Comparison of ENCODE assay signal across 10 cellular contexts in genomic region chr21:34154878-34155277, GRCh38.
"Had no signal": no experiment of that assay in that cellular context is flagged by ENCODE, and none has a peak within 500 bp of the region (broad histone marks: within the 10 kb centered on the region; RNA-seq: fewer than 3 reads in every experiment).

No MANE protein-coding gene starts in this region.

- H3K4me1 ChIP-seq: foreskin keratinocyte, lower lobe of right lung had no signal

- H3K27ac ChIP-seq: foreskin keratinocyte, lower lobe of right lung, SK-N-MC had no signal

- H3K27ac Mint-ChIP-seq: activated naive CD4-positive, alpha-beta T cell treated with anti-CD3 and anti-CD28 coated beads, Interleukin-2, amount 50 U/mL, for 24 hours had no signal

- H3K27me3 ChIP-seq: foreskin keratinocyte had no signal

- DNase-seq: foreskin keratinocyte; head of caudate nucleus; left cardiac atrium; lower lobe of right lung; midbrain; retina; stimulated activated CD4-positive, alpha-beta T cell treated with anti-CD3 and anti-CD28 coated beads, Interleukin-4, amount 100 ng/mL, for 1 hour; trophoblast cell had no signal

- ATAC-seq: foreskin keratinocyte, left cardiac atrium, lower lobe of right lung had no signal

- H3K4me3 Mint-ChIP-seq: activated naive CD4-positive, alpha-beta T cell treated with anti-CD3 and anti-CD28 coated beads, Interleukin-2, amount 50 U/mL, for 24 hours had no signal

- H3K36me3 ChIP-seq: lower lobe of right lung had no signal

- H3K27me3 Mint-ChIP-seq: activated naive CD4-positive, alpha-beta T cell treated with anti-CD3 and anti-CD28 coated beads, Interleukin-2, amount 50 U/mL, for 24 hours had no signal

- H3K4me3 ChIP-seq: lower lobe of right lung, SK-N-MC had no signal

- H3K9me3 ChIP-seq: lower lobe of right lung had no signal
